25 cellular contexts compared by ENCODE assay signal in the genomic region with DNA sequence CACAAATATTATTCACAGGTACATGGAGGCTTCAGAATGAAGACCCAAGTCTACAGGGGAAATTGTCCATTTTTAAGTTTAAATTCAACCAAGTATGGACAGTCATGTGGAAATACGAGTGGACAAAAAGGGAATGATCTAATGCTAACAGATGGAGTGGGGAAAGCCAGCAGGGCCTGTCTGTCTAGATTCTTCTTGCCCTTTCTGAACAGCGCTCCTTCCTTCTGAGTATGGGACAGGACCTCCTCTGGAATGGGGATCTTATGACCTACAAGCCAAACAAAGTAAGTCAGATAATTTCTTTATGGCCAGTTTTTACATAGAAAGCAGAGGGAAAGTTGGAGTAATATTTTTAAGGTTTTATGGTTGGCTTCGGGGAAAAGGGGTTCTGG.
DNase-seq lines count a peak whose midpoint lies in the region; ATAC-seq and TF ChIP-seq lines count a peak whose summit lies in the region.
"Had no signal": no experiment of that assay in that cellular context is flagged by ENCODE, and none has a peak within 500 bp of the region (broad histone marks: within the 10 kb centered on the region; RNA-seq: fewer than 3 reads in every experiment).

No MANE protein-coding gene starts in this region.

- no peak overlapping the region for H3K23ac ChIP-seq in trophoblast cell (ENCODE audit: low read length)

- peak overlapping the region; percentile 42 for H2BK5ac ChIP-seq in trophoblast cell (ENCODE audit: low read depth, low read length, poor library complexity)

- TF ChIP-seq CTCF in GM06990 (IDR thresholded peaks at IDR 0.05; ENCODE audit: insufficient read depth, low read length, poor library complexity, severe bottlenecking) (no peak), upper lobe of left lung (IDR thresholded peaks at IDR 0.05) (no peak)

- H3K4me3 ChIP-seq in GM06990 (replicated peaks; ENCODE audit: low read depth, low read length): peak overlapping the region; percentile 41
- H3K4me3 ChIP-seq in trophoblast cell (ENCODE audit: low read depth, low read length): no peak overlapping the region
- no peak overlapping the region for H3K4me3 ChIP-seq in upper lobe of left lung
- H3K4me3 ChIP-seq: spleen, suprapubic skin had no signal

- H2AFZ ChIP-seq in trophoblast cell (ENCODE audit: insufficient read depth, low read length, poor library complexity): no peak overlapping the region

- H4K91ac ChIP-seq in trophoblast cell (ENCODE audit: low read depth, low read length): peak overlapping the region; percentile 74

- H3K18ac ChIP-seq in trophoblast cell (ENCODE audit: low read length): no peak overlapping the region

- peak overlapping the region; percentile 26 to 88 (median 44) for H3K4me3 Mint-ChIP-seq in IgD-negative memory B cell
- H3K4me3 Mint-ChIP-seq: activated naive CD4-positive, alpha-beta T cell treated with anti-CD3 and anti-CD28 coated beads, Interleukin-2, amount 50 U/mL, for 24 hours; activated T-cell treated with anti-CD3 and anti-CD28 coated beads, Interleukin-2, amount 50 U/mL, for 4 hours; CD8-positive, alpha-beta memory T cell; immature natural killer cell had no signal

- H3K4me1 Mint-ChIP-seq in IgD-negative memory B cell: peaks cover 23 to 37% (median 35%) of the 10 kb centered on the region in 3 donors
- H3K4me1 Mint-ChIP-seq: activated naive CD4-positive, alpha-beta T cell treated with anti-CD3 and anti-CD28 coated beads, Interleukin-2, amount 50 U/mL, for 24 hours had no signal

- TF ChIP-seq POLR2A in upper lobe of left lung (IDR thresholded peaks at IDR 0.05): no peak

- peaks cover 2% of the 10 kb centered on the region for H3K79me2 ChIP-seq in trophoblast cell (ENCODE audit: control insufficient read depth, insufficient read depth, low read length, poor library complexity)

- H3K4ac ChIP-seq in trophoblast cell (ENCODE audit: low read depth, low read length): no peak overlapping the region

- H3K36me3 ChIP-seq in GM06990 (ENCODE audit: control insufficient read depth, insufficient read depth, low read length): no peaks in the 10 kb centered on the region
- H3K36me3 ChIP-seq in trophoblast cell (ENCODE audit: control insufficient read depth in 1 of 2, insufficient read depth in 2 of 2, low read length in 2 of 2): no peaks in the 10 kb centered on the region
- no peaks in the 10 kb centered on the region for H3K36me3 ChIP-seq in upper lobe of left lung
- H3K36me3 ChIP-seq: neutrophil, spleen, suprapubic skin had no signal

- H3K9me3 ChIP-seq in trophoblast cell (ENCODE audit: insufficient read depth, low read depth, low read length): no peaks in the 10 kb centered on the region
- no peaks in the 10 kb centered on the region for H3K9me3 ChIP-seq in upper lobe of left lung
- H3K9me3 ChIP-seq: neutrophil, spleen, suprapubic skin had no signal

- peak overlapping the region; percentile 62 for H2BK12ac ChIP-seq in trophoblast cell (ENCODE audit: low read length)

- H3K9ac ChIP-seq in trophoblast cell (ENCODE audit: low read length): no peak overlapping the region

- H3K14ac ChIP-seq in trophoblast cell (ENCODE audit: low read length): no peak overlapping the region

- H3K27ac ChIP-seq in trophoblast cell (ENCODE audit: low read depth, low read length): peak overlapping the region; percentile 69
- H3K27ac ChIP-seq in upper lobe of left lung: no peak overlapping the region
- H3K27ac ChIP-seq: HL-60, neutrophil, suprapubic skin had no signal

- TF ChIP-seq EP300 in upper lobe of left lung (IDR thresholded peaks at IDR 0.05): no peak

- no peaks in the 10 kb centered on the region for H3K9me3 Mint-ChIP-seq in IgD-negative memory B cell
- H3K9me3 Mint-ChIP-seq: activated naive CD4-positive, alpha-beta T cell treated with anti-CD3 and anti-CD28 coated beads, Interleukin-2, amount 50 U/mL, for 24 hours; activated T-cell treated with anti-CD3 and anti-CD28 coated beads, Interleukin-2, amount 50 U/mL, for 4 hours; CD8-positive, alpha-beta memory T cell; immature natural killer cell had no signal

- H3K27ac Mint-ChIP-seq in IgD-negative memory B cell: peak overlapping the region; percentile 77 to 92 (median 86)
- H3K27ac Mint-ChIP-seq: activated naive CD4-positive, alpha-beta T cell treated with anti-CD3 and anti-CD28 coated beads, Interleukin-2, amount 50 U/mL, for 24 hours; immature natural killer cell had no signal

- no peak overlapping the region for H3K4me2 ChIP-seq in trophoblast cell (ENCODE audit: low read length)

- no peak overlapping the region for H4K8ac ChIP-seq in trophoblast cell (ENCODE audit: low read depth, low read length)

- H3K4me1 ChIP-seq in trophoblast cell (ENCODE audit: control insufficient read depth in 1 of 2, insufficient read depth in 2 of 2, low read length in 2 of 2) (peaks cover 12 to 23% of the 10 kb centered on the region in 2 experiments), upper lobe of left lung (no peaks in the 10 kb centered on the region)
- H3K4me1 ChIP-seq: spleen, suprapubic skin had no signal

- H3K36me3 Mint-ChIP-seq in IgD-negative memory B cell: no peaks in the 10 kb centered on the region
- H3K36me3 Mint-ChIP-seq: activated naive CD4-positive, alpha-beta T cell treated with anti-CD3 and anti-CD28 coated beads, Interleukin-2, amount 50 U/mL, for 24 hours; CD8-positive, alpha-beta memory T cell; immature natural killer cell had no signal

- WGBS in trophoblast cell (ENCODE audit: extremely low coverage, insufficient coverage, insufficient read length): no CpG with 5 or more reads among the region's 3 CpGs
- WGBS in upper lobe of left lung, 2 donors: 89 to 91% methylated on average over 3 of the region's 3 CpGs

- in situ Hi-C loops in ACHN (cut with HindIII; ENCODE audit: low pct_ligation_motif_present, low pct_unique_long_range_greater_than_20kb, low sequenced_read_pairs): no loop called here

- H3K79me1 ChIP-seq in trophoblast cell (ENCODE audit: low read length): peaks cover 7% of the 10 kb centered on the region

- no peak overlapping the region for H2BK120ac ChIP-seq in trophoblast cell (ENCODE audit: insufficient read depth, low read length, poor library complexity)

- no peaks in the 10 kb centered on the region for H3K27me3 ChIP-seq in GM06990 (replicated peaks; ENCODE audit: control insufficient read depth, insufficient read depth, low read length)
- no peaks in the 10 kb centered on the region for H3K27me3 ChIP-seq in trophoblast cell (ENCODE audit: insufficient read depth, low read length)
- H3K27me3 ChIP-seq in upper lobe of left lung: no peaks in the 10 kb centered on the region
- H3K27me3 ChIP-seq: spleen, suprapubic skin had no signal

- DNase-seq in GM06990 (ENCODE audit: extremely low read depth, insufficient read length) (no peak), trophoblast cell (peak; percentile 91 to 95), DMS114 treated with DMSO at 0.1 percent for 48 hours (lab: John Stamatoyannopoulos, UW; ENCODE audit: unreplicated experiment) (no peak), NAMALWA (ENCODE audit: low spot score) (no peak), ACHN (no peak), upper lobe of left lung (no peak)
- DNase-seq: activated CD8-positive, alpha-beta memory T cell treated with anti-CD3 and anti-CD28 coated beads for 24 hours; activated T-cell treated with anti-CD3 and anti-CD28 coated beads, Interleukin-2, amount 50 U/mL, for 4 hours; CD8-positive, alpha-beta memory T cell; cerebellar nuclear complex; DMS79 treated with DMSO at 0.1 percent for 48 hours; foreskin fibroblast; immature natural killer cell; left ventricle myocardium superior; NCI-H1436; NCI-H526; spleen; stimulated activated CD4-positive, alpha-beta T cell treated with anti-CD3 and anti-CD28 coated beads, Interleukin-4, amount 100 ng/mL, for 4 hours had no signal

- H2AK5ac ChIP-seq in trophoblast cell (ENCODE audit: low read length): no peak overlapping the region

- ATAC-seq in GM21526 (IDR thresholded peaks at IDR 0.05; ENCODE audit: low FRiP score, unreplicated experiment): peak; percentile 4
- ATAC-seq in upper lobe of left lung (ENCODE audit: low FRiP score in 2 of 2): no peak
- ATAC-seq: activated T-cell treated with anti-CD3 and anti-CD28 coated beads, Interleukin-2, amount 50 U/mL, for 4 hours; left ventricle myocardium superior; Right ventricle myocardium inferior had no signal

- H4K12ac ChIP-seq in trophoblast cell (ENCODE audit: low read depth, low read length): no peak overlapping the region

- H3K27me3 Mint-ChIP-seq in IgD-negative memory B cell: peaks cover 1% of the 10 kb centered on the region
- H3K27me3 Mint-ChIP-seq: activated naive CD4-positive, alpha-beta T cell treated with anti-CD3 and anti-CD28 coated beads, Interleukin-2, amount 50 U/mL, for 24 hours had no signal

Comparison
In these comparisons a context has a peak if more than half of its experiments do, and no peak if none do; other contexts are left out.
1. DNase-seq: peak in trophoblast cell (2 of 2); none in GM06990 (single experiment), DMS114 treated with DMSO at 0.1 percent for 48 hours (single experiment), NAMALWA (single experiment), ACHN (single experiment) and upper lobe of left lung (0 of 2).